In genomic region chr9:98848450-98849149, GRCh38 we compare ENCODE assay signal across 8 cellular contexts. TPM values are rescaled to one million over a fixed set of nuclear protein-coding genes. Genes with fewer than 3 reads are reported as not detected.
DNase-seq lines count a peak whose midpoint lies in the region; ATAC-seq and TF ChIP-seq lines count a peak whose summit lies in the region.

No MANE protein-coding gene starts in this region.

- intact Hi-C loops in Calu3 (cut with micrococcal nuclease; ENCODE audit: unreplicated experiment), result loop anchor here (1.0 kb wide), 3 partner anchors 42 to 292 kb away; no protein-coding TSS in a partner anchor

- H3K4me1 ChIP-seq in Peyer's patch, result no peaks in the 10 kb centered on the region

- no peaks in the 10 kb centered on the region for H3K27me3 Mint-ChIP-seq in Calu3 (ENCODE audit: unreplicated experiment)
- peaks cover 3% of the 10 kb centered on the region for H3K27me3 Mint-ChIP-seq in nephron progenitor cell (ENCODE audit: low read depth, poor library complexity)
- no peaks in the 10 kb centered on the region for H3K27me3 Mint-ChIP-seq in stimulated activated naive B cell treated with anti-CD40 and anti-IgM and Interleukin-4, amounts not matched to agents 10 μg/mL and 1 μg/mL and 100 μg/mL, for 72 hours

- H3K4me3 ChIP-seq in Peyer's patch, result peak overlapping the region in 1 of 4 donors; percentile 12

- DNase-seq in Calu3 (peak; percentile 90), Peyer's patch (peak; percentile 81 to 94 (median 92)), activated T-helper 1 cell treated with Interleukin-2 at 50 U/mL for 16 hours (ENCODE audit: low read depth) (peak; percentile 49), fibroblast of peridontal ligament (ENCODE audit: extremely low read depth) (peak; percentile 88), nephron progenitor cell (peak; percentile 94)
- peak; percentile 52 for DNase-seq in stimulated activated naive B cell treated with anti-CD40 and anti-IgM and Interleukin-4, amounts not matched to agents 10 μg/mL and 1 μg/mL and 100 μg/mL, for 72 hours

- no peaks in the 10 kb centered on the region for H3K9me3 Mint-ChIP-seq in Calu3 (ENCODE audit: low read depth, unreplicated experiment)
- no peaks in the 10 kb centered on the region for H3K9me3 Mint-ChIP-seq in nephron progenitor cell
- no peaks in the 10 kb centered on the region for H3K9me3 Mint-ChIP-seq in stimulated activated naive B cell treated with anti-CD40 and anti-IgM and Interleukin-4, amounts not matched to agents 10 μg/mL and 1 μg/mL and 100 μg/mL, for 72 hours

- ATAC-seq in GM21423 (IDR thresholded peaks at IDR 0.05; ENCODE audit: unreplicated experiment), result peak; percentile 79
- ATAC-seq in stimulated activated naive B cell treated with anti-CD40 and anti-IgM and Interleukin-4, amounts not matched to agents 10 μg/mL and 1 μg/mL and 100 μg/mL, for 72 hours (replicated peaks), result peak; percentile 98 to 99

- peak; percentile 93 for TF ChIP-seq RAD21 in Ishikawa (IDR thresholded peaks at IDR 0.05; ENCODE audit: low read depth)

- H3K36me3 Mint-ChIP-seq in Calu3 (ENCODE audit: insufficient read depth, unreplicated experiment) (peaks cover 12% of the 10 kb centered on the region), nephron progenitor cell (ENCODE audit: low read depth) (no peaks in the 10 kb centered on the region)
- H3K36me3 Mint-ChIP-seq in stimulated activated naive B cell treated with anti-CD40 and anti-IgM and Interleukin-4, amounts not matched to agents 10 μg/mL and 1 μg/mL and 100 μg/mL, for 72 hours, result peaks cover 0 to 1% of the 10 kb centered on the region in 2 donors

- no peak overlapping the region for H3K4me3 Mint-ChIP-seq in Calu3 (ENCODE audit: low read depth, unreplicated experiment)
- H3K4me3 Mint-ChIP-seq in nephron progenitor cell, result peak overlapping the region; percentile 21
- H3K4me3 Mint-ChIP-seq in stimulated activated naive B cell treated with anti-CD40 and anti-IgM and Interleukin-4, amounts not matched to agents 10 μg/mL and 1 μg/mL and 100 μg/mL, for 72 hours, result no peak overlapping the region

- TF ChIP-seq CTCF in Calu3 (IDR thresholded peaks at IDR 0.05; ENCODE audit: unreplicated experiment), result peak; percentile 56
- TF ChIP-seq CTCF in Peyer's patch (IDR thresholded peaks at IDR 0.05), result peak; percentile 59 to 92 (median 86)
- TF ChIP-seq CTCF in nephron progenitor cell (IDR thresholded peaks at IDR 0.05), result peak; percentile 93

- no peak for TF ChIP-seq EP300 in Ishikawa (IDR thresholded peaks at IDR 0.05; ENCODE audit: borderline replicate concordance)

- peaks cover 0 to 26% (median 0%) of the 10 kb centered on the region in 3 donors for H3K36me3 ChIP-seq in Peyer's patch

- H3K9me3 ChIP-seq in Peyer's patch, result no peaks in the 10 kb centered on the region

- CTCF ChIA-PET in Calu3 (lab: Charles Lee), result interaction anchor here (1.1 to 1.6 kb wide), 4 partner anchors 40 to 292 kb away, joined by 3 to 11 read pairs (median 5); no protein-coding TSS in a partner anchor

- no TSS peak for BruUV-seq in Calu3 (replicated peaks; lab: Mats Ljungman, UMichigan)

- no peaks in the 10 kb centered on the region for H3K27me3 ChIP-seq in Peyer's patch

- TF ChIP-seq POLR2A in Peyer's patch (IDR thresholded peaks at IDR 0.05), result no peak

- peak overlapping the region in 2 of 4 donors; percentile 18 to 51 for H3K27ac ChIP-seq in Peyer's patch

- peaks cover 10% of the 10 kb centered on the region for H3K4me1 Mint-ChIP-seq in Calu3 (ENCODE audit: low read depth, unreplicated experiment)
- peaks cover 27% of the 10 kb centered on the region for H3K4me1 Mint-ChIP-seq in nephron progenitor cell
- H3K4me1 Mint-ChIP-seq in stimulated activated naive B cell treated with anti-CD40 and anti-IgM and Interleukin-4, amounts not matched to agents 10 μg/mL and 1 μg/mL and 100 μg/mL, for 72 hours, result peaks cover 0 to 7% of the 10 kb centered on the region in 2 donors

- H3K27ac Mint-ChIP-seq in Calu3 (ENCODE audit: unreplicated experiment) (peak overlapping the region; percentile 77), nephron progenitor cell (no peak overlapping the region)
- no peak overlapping the region for H3K27ac Mint-ChIP-seq in stimulated activated naive B cell treated with anti-CD40 and anti-IgM and Interleukin-4, amounts not matched to agents 10 μg/mL and 1 μg/mL and 100 μg/mL, for 72 hours

TF ChIP-seq in Ishikawa, 13 proteins besides CTCF, POLR2A, EP300 and RAD21:
- TF ChIP-seq, protein P1, sequence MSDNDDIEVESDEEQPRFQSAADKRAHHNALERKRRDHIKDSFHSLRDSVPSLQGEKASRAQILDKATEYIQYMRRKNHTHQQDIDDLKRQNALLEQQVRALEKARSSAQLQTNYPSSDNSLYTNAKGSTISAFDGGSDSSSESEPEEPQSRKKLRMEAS (IDR thresholded peaks at IDR 0.05), result 0 out of 2 replicates have a peak, but pooled peaks have one; percentile 27
- no peak for TF ChIP-seq CREB1 (IDR thresholded peaks at IDR 0.05; ENCODE audit: low read depth)
- no peak for TF ChIP-seq EGR1 (IDR thresholded peaks at IDR 0.05)
- TF ChIP-seq TCF12 (IDR thresholded peaks at IDR 0.05; ENCODE audit: low read depth), result no peak
- peak; percentile 68 for TF ChIP-seq NFIC (IDR thresholded peaks at IDR 0.05)

RNA-seq across cellular contexts. Expression of gene GALNT12, which starts 41.1 kb away (rescaled TPM):
- 49.2 and 51.2 TPM in 2 replicates for total RNA-seq in Calu3 (2022)
- 100 to 1,000 TPM in 2 of 4 donors, 10 to 100 TPM in 2; 73.6 to 118 (median 93.0) TPM for total RNA-seq in Peyer's patch

RNA-seq across cellular contexts. Expression of gene ANKS6, which starts 52.2 kb away (rescaled TPM):
- 31.5 and 32.2 TPM in 2 replicates for total RNA-seq in Calu3 (2022)
- total RNA-seq in Peyer's patch, result 10 to 100 TPM; 39.8 to 79.6 (median 54.6) TPM
